Comparison of ENCODE assay signal across 1 cellular context in genomic region chr4:186118582-186118981, GRCh38.
TF ChIP-seq lines count a peak whose summit lies in the region.

No MANE protein-coding gene starts in this region.

TF ChIP-seq in SK-N-SH treated with all-trans-retinoic acid at 6 μM for 48 hours, 23 proteins besides CTCF, POLR2A, EP300 and RAD21 (continued from another document):
- no peak for TF ChIP-seq PATZ1 (CRISPR knock-in tag; IDR thresholded peaks at IDR 0.05; ENCODE audit: borderline replicate concordance)
